ENCODE assay signal across 8 cellular contexts in the genomic region with DNA sequence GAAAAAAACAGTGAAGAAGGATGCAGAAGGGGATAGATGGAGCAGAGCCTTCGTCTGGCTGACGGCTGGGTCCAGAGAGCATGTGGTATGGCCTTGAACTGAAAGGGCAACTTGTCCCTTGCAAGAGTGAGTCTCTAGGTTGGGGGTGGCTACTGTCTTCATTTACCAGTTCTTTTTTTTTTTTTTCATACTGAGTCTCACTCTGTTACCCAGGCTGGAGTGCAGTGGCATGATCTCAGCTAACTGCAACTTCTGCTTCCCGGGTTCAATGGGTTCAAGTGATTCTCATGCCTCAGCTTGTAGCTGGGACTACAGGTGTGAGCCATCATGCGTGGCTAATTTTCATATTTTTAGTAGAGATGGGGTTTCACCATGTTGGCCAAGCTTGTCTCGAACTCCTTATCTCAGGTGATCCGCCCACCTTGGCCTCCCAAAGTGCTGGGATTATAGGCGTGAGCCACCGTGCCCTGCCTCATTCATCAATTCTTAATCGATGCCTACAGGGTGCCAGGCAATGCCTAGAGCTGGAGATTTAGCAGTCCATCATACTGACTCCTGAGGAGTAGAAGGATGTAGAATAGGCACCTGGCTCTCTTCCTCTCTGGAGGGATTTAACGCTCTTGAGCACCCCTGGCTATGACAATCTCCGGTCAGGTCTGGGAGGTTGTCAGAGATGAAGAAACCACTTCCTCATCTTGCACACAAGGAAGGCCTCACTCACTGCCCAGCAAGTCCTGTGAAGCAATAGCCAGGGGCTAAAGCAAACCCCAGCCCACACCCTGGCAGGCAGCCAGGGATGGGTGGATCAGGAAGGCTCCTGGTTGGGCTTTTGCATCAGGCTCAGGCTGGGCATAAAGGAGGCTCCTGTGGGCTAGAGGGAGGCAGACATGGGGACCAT. TPM values are rescaled to one million over a fixed set of nuclear protein-coding genes. Genes with fewer than 3 reads are reported as not detected.
DNase-seq lines count a peak whose midpoint lies in the region; ATAC-seq, FAIRE-seq and TF ChIP-seq lines count a peak whose summit lies in the region.

A gene with protein sequence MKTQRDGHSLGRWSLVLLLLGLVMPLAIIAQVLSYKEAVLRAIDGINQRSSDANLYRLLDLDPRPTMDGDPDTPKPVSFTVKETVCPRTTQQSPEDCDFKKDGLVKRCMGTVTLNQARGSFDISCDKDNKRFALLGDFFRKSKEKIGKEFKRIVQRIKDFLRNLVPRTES (plus strand): TSS at position 880 of the 898 bp plus-strand sequence. CDS start 17 bp downstream, at position 897.

- H3K4me1 ChIP-seq in breast epithelium = no peaks in the 10 kb centered on the region

- FAIRE-seq in urothelium cell line (lab: Jason Lieb, UNC) = no peak

- H3K4me1 Mint-ChIP-seq in mesothelial cell of epicardium (peaks cover 6% of the 10 kb centered on the region), chondrocyte (ENCODE audit: low read depth) (peaks cover 7% of the 10 kb centered on the region)

- H3K4me3 ChIP-seq in MG63 (no peak within 1 kb of the TSS), breast epithelium (no peak within 1 kb of the TSS)

- no peaks in the 10 kb centered on the region for H3K9me3 ChIP-seq in MG63
- no peaks in the 10 kb centered on the region for H3K9me3 ChIP-seq in breast epithelium

- H3K36me3 ChIP-seq in MG63 = no peaks in the 10 kb centered on the region
- H3K36me3 ChIP-seq in breast epithelium = no peaks in the 10 kb centered on the region

- H3K27me3 ChIP-seq in MG63 = no peaks in the 10 kb centered on the region
- no peaks in the 10 kb centered on the region for H3K27me3 ChIP-seq in breast epithelium

- DNase-seq in DMS79 (lab: John Stamatoyannopoulos, UW) (peak; percentile 59), MG63 (peak; percentile 30), breast epithelium (ENCODE audit: low spot score in 2 of 2) (peak; percentile 87 to 92), mesothelial cell of epicardium (ENCODE audit: low spot score in 2 of 2, unreplicated experiment in 2 of 2) (peak; percentile 52 to 74), chondrocyte (ENCODE audit: low spot score) (no peak), urothelium cell line (ENCODE audit: low spot score) (no peak), iPS-NIHi11 (ENCODE audit: low spot score) (no peak)

- H3K36me3 Mint-ChIP-seq in mesothelial cell of epicardium (no peaks in the 10 kb centered on the region), chondrocyte (ENCODE audit: low read depth) (no peaks in the 10 kb centered on the region)

- intact Hi-C loops in breast epithelium (cut with DNase I; ENCODE audit: low total_unique reads) = no loop called here

- TF ChIP-seq CTCF in breast epithelium (IDR thresholded peaks at IDR 0.05) (no peak), mesothelial cell of epicardium (IDR thresholded peaks at IDR 0.05; ENCODE audit: unreplicated experiment) (no peak), chondrocyte (IDR thresholded peaks at IDR 0.05) (no peak)

- peaks cover 20% of the 10 kb centered on the region for H3K27me3 Mint-ChIP-seq in mesothelial cell of epicardium (ENCODE audit: low read depth)
- peaks cover 4% of the 10 kb centered on the region for H3K27me3 Mint-ChIP-seq in chondrocyte (ENCODE audit: low read depth)

- ATAC-seq in GM21423 (IDR thresholded peaks at IDR 0.05; ENCODE audit: unreplicated experiment) = peak; percentile 57

- H3K27ac Mint-ChIP-seq in mesothelial cell of epicardium = no peak within 1 kb of the TSS
- H3K27ac Mint-ChIP-seq in chondrocyte (ENCODE audit: unreplicated experiment) = no peak within 1 kb of the TSS

- H3K4me3 Mint-ChIP-seq in mesothelial cell of epicardium = no peak within 1 kb of the TSS
- no peak within 1 kb of the TSS for H3K4me3 Mint-ChIP-seq in chondrocyte (ENCODE audit: unreplicated experiment)

- H3K9me3 Mint-ChIP-seq in mesothelial cell of epicardium = no peaks in the 10 kb centered on the region
- H3K9me3 Mint-ChIP-seq in chondrocyte (ENCODE audit: low read depth) = no peaks in the 10 kb centered on the region

- TF ChIP-seq POLR2A in breast epithelium (IDR thresholded peaks at IDR 0.05) = no peak

- peak within 1 kb of the TSS; percentile 60 to 76 for H3K27ac ChIP-seq in breast epithelium

RNA-seq across cellular contexts. Expression of the gene that starts here (rescaled TPM):
- not detected in 2 replicates for total RNA-seq in MG63 (2014; rRNA removed; shearing (Covaris generic); ENCODE audit: low replicate concordance)
- total RNA-seq in breast epithelium (1 to 10 TPM in 1 of 3 donors, not detected in 2; 2.9 TPM), mesothelial cell of epicardium (not detected in 3 replicates), chondrocyte (not detected in 3 replicates)

Comparison
In these comparisons a context has a peak if more than half of its experiments do, and no peak if none do; other contexts are left out.
1. Peak in DNase-seq in MG63; RNA of the gene not detected or under 1 TPM.
2. Peak in DNase-seq in mesothelial cell of epicardium; RNA of the gene not detected or under 1 TPM.
3. DNase-seq: peak in DMS79 (single experiment) and breast epithelium (2 of 2); none in chondrocyte (single experiment), urothelium cell line (single experiment) and iPS-NIHi11 (single experiment).